ENCODE assay signal across 8 cellular contexts in genomic region chr3:14461748-14462324, GRCh38. TPM values are rescaled to one million over a fixed set of nuclear protein-coding genes. Genes with fewer than 3 reads are reported as not detected.
DNase-seq lines count a peak whose midpoint lies in the region; ATAC-seq, FAIRE-seq and TF ChIP-seq lines count a peak whose summit lies in the region.

No MANE protein-coding gene starts in this region.

- no peaks in the 10 kb centered on the region for H4K20me1 ChIP-seq in keratinocyte (ENCODE audit: control insufficient read depth, extremely low read depth, insufficient read depth, low read length)

- no peak overlapping the region for H3K4me2 ChIP-seq in keratinocyte (ENCODE audit: control insufficient read depth, extremely low read depth, insufficient read depth, low read depth, low read length)

- peaks cover 12% of the 10 kb centered on the region for H3K4me1 Mint-ChIP-seq in MCF 10A (ENCODE audit: insufficient read depth, unreplicated experiment)
- H3K4me1 Mint-ChIP-seq in stimulated activated naive B cell treated with anti-CD40 and anti-IgM and Interleukin-4, amounts not matched to agents 10 μg/mL and 1 μg/mL and 100 μg/mL, for 72 hours = peaks cover 18 to 24% of the 10 kb centered on the region in 2 donors

- H3K4me1 ChIP-seq in SJCRH30 = peaks cover 5% of the 10 kb centered on the region; the same call in 1 of the 2 replicates
- no peaks in the 10 kb centered on the region for H3K4me1 ChIP-seq in keratinocyte (ENCODE audit: control insufficient read depth, extremely low read depth, insufficient read depth, low read length)

- no peak overlapping the region for H3K4me3 Mint-ChIP-seq in MCF 10A (ENCODE audit: unreplicated experiment)
- no peak overlapping the region for H3K4me3 Mint-ChIP-seq in stimulated activated naive B cell treated with anti-CD40 and anti-IgM and Interleukin-4, amounts not matched to agents 10 μg/mL and 1 μg/mL and 100 μg/mL, for 72 hours

- CTCF ChIA-PET in MCF 10A (lab: Yijun Ruan, JAX) = interaction anchor here (0.6 to 6.9 kb wide), 24 partner anchors 10 to 579 kb away, joined by 3 to 138 read pairs (median 3); no protein-coding TSS in a partner anchor

- no peak overlapping the region for H2AFZ ChIP-seq in keratinocyte (ENCODE audit: control insufficient read depth, low read length)

- H3K4me3 ChIP-seq in HFF-Myc (replicated peaks; ENCODE audit: low read depth, low read length) (no peak overlapping the region), SJCRH30 (no peak overlapping the region), keratinocyte (ENCODE audit: control insufficient read depth in 2 of 3, extremely low read depth in 1 of 3, insufficient read depth in 2 of 3, low read depth in 1 of 3, low read length in 3 of 3) (no peak overlapping the region)

- ATAC-seq in stimulated activated naive B cell treated with anti-CD40 and anti-IgM and Interleukin-4, amounts not matched to agents 10 μg/mL and 1 μg/mL and 100 μg/mL, for 72 hours (replicated peaks) = peak; percentile 68 to 75
- ATAC-seq in GM19035 (IDR thresholded peaks at IDR 0.05; ENCODE audit: unreplicated experiment) = no peak

- TF ChIP-seq CTCF in HFF-Myc (IDR thresholded peaks at IDR 0.05; ENCODE audit: low read depth, low read length, missing control alignments) = peak; percentile 62
- peak; percentile 89 for TF ChIP-seq CTCF in MCF 10A (IDR thresholded peaks at IDR 0.05; ENCODE audit: unreplicated experiment)
- TF ChIP-seq CTCF in keratinocyte (optimal IDR thresholded peaks at IDR 0.05 in 1 of 3, IDR thresholded peaks at IDR 0.05 in 1 of 3, conservative IDR thresholded peaks at IDR 0.05 in 1 of 3; ENCODE audit: extremely low read depth in 1 of 3, insufficient read depth in 2 of 3, low read length in 3 of 3) = peak; percentile 75 to 93 (median 84)

- H3K36me3 ChIP-seq in SJCRH30 (no peaks in the 10 kb centered on the region), keratinocyte (ENCODE audit: control insufficient read depth in 2 of 2, extremely low read depth in 1 of 2, insufficient read depth in 2 of 2, low read length in 2 of 2) (peaks cover 4% of the 10 kb centered on the region in 2 experiments)

- no peaks in the 10 kb centered on the region for H3K9me1 ChIP-seq in keratinocyte (ENCODE audit: control insufficient read depth, extremely low read depth, insufficient read depth, low read length)

- H3K27ac ChIP-seq in SJCRH30 (no peak overlapping the region), keratinocyte (ENCODE audit: control insufficient read depth, insufficient read depth, low read length) (no peak overlapping the region)

- H3K9ac ChIP-seq in keratinocyte (ENCODE audit: control insufficient read depth, extremely low read depth, insufficient read depth, low read length) = no peak overlapping the region

- POLR2A ChIA-PET in MCF 10A (lab: Yijun Ruan, JAX) = interaction anchor here (1.5 kb wide), 1 partner anchor 258 kb away, joined by 4 read pairs; no protein-coding TSS in a partner anchor

- no peak for FAIRE-seq in keratinocyte (lab: Jason Lieb, UNC)

- DNase-seq in EH (ENCODE audit: low read depth) = peak; percentile 64
- DNase-seq in HFF-Myc (ENCODE audit: extremely low read depth, low read depth) = no peak
- DNase-seq in SJCRH30 = peak; percentile 77 to 79
- peak; percentile 61 for DNase-seq in MCF 10A (ENCODE audit: unreplicated experiment)
- no peak for DNase-seq in keratinocyte (ENCODE audit: low read depth, low spot score)
- peak; percentile 7 for DNase-seq in stimulated activated naive B cell treated with anti-CD40 and anti-IgM and Interleukin-4, amounts not matched to agents 10 μg/mL and 1 μg/mL and 100 μg/mL, for 72 hours
- DNase-seq in mucosa of gallbladder (ENCODE audit: low spot score) = no peak

- no TSS peak for BruUV-seq in MCF 10A (replicated peaks; lab: Mats Ljungman, UMichigan)

- H3K27me3 Mint-ChIP-seq in MCF 10A (ENCODE audit: insufficient read depth, unreplicated experiment) = no peaks in the 10 kb centered on the region
- H3K27me3 Mint-ChIP-seq in stimulated activated naive B cell treated with anti-CD40 and anti-IgM and Interleukin-4, amounts not matched to agents 10 μg/mL and 1 μg/mL and 100 μg/mL, for 72 hours = no peaks in the 10 kb centered on the region

- no peaks in the 10 kb centered on the region for H3K79me2 ChIP-seq in keratinocyte (ENCODE audit: control insufficient read depth, insufficient read depth, low read length)

- H3K9me3 Mint-ChIP-seq in MCF 10A (ENCODE audit: unreplicated experiment) = no peaks in the 10 kb centered on the region
- H3K9me3 Mint-ChIP-seq in stimulated activated naive B cell treated with anti-CD40 and anti-IgM and Interleukin-4, amounts not matched to agents 10 μg/mL and 1 μg/mL and 100 μg/mL, for 72 hours = no peaks in the 10 kb centered on the region

- H3K9me3 ChIP-seq in SJCRH30 (replicated peaks) (no peaks in the 10 kb centered on the region), keratinocyte (ENCODE audit: control insufficient read depth, low read depth, low read length) (no peaks in the 10 kb centered on the region)

- H3K27me3 ChIP-seq in SJCRH30 (no peaks in the 10 kb centered on the region), keratinocyte (ENCODE audit: control insufficient read depth, extremely low read depth, insufficient read depth, low read length) (no peaks in the 10 kb centered on the region)

- intact Hi-C loops in MCF 10A (cut with micrococcal nuclease) = loop anchor here (1.0 kb wide), 4 partner anchors 60 to 566 kb away; partner anchors contain the start of gene SLC6A6

- dilution Hi-C loops in keratinocyte (cut with MboI; ENCODE audit: extremely low pct_ligation_motif_present, low sequenced_read_pairs) = no loop called here

- peaks cover 18% of the 10 kb centered on the region for H3K36me3 Mint-ChIP-seq in MCF 10A (ENCODE audit: insufficient read depth, unreplicated experiment)
- H3K36me3 Mint-ChIP-seq in stimulated activated naive B cell treated with anti-CD40 and anti-IgM and Interleukin-4, amounts not matched to agents 10 μg/mL and 1 μg/mL and 100 μg/mL, for 72 hours = peaks cover 40 to 55% of the 10 kb centered on the region in 2 donors

- H3K27ac Mint-ChIP-seq in MCF 10A (ENCODE audit: low read depth, unreplicated experiment) = no peak overlapping the region
- peak overlapping the region; percentile 76 for H3K27ac Mint-ChIP-seq in stimulated activated naive B cell treated with anti-CD40 and anti-IgM and Interleukin-4, amounts not matched to agents 10 μg/mL and 1 μg/mL and 100 μg/mL, for 72 hours

RNA-seq across cellular contexts. Expression of gene SLC6A6, which starts 59.4 kb away (rescaled TPM):
- total RNA-seq in SJCRH30 (2014; rRNA removed; shearing (Covaris generic)) = 10.5 and 10.9 TPM in 2 replicates
- total RNA-seq in MCF 10A (2022) (4.6 and 7.6 TPM in 2 replicates), mucosa of gallbladder (63.2 TPM)
- polyA plus RNA-seq in keratinocyte = 4.6 to 12.4 TPM (median 8.3 TPM) in 3 replicates
- 4.0 TPM for polyA plus RNA-seq in keratinocyte (2011; ENCODE audit: low read depth)
- 3.1 and 3.5 TPM in 2 replicates for polyA plus RNA-seq in keratinocyte (2011; cell fraction: cytosol; rRNA removed)
- polyA plus RNA-seq in keratinocyte (2011; cell fraction: nucleus; rRNA removed) = 18.1 and 18.8 TPM in 2 replicates
- polyA plus RNA-seq in keratinocyte (2012; ENCODE audit: low replicate concordance) = 7.3 and 9.0 TPM in 2 replicates
- 9.9 to 24.3 TPM (median 16.6 TPM) in 3 replicates for polyA minus RNA-seq in keratinocyte
- 7.5 TPM for polyA minus RNA-seq in keratinocyte (2011; cell fraction: cytosol; rRNA and poly(A)+ RNA removed)
- 14.5 and 19.1 TPM in 2 replicates for polyA minus RNA-seq in keratinocyte (2011; cell fraction: nucleus; rRNA and poly(A)+ RNA removed)

Comparison
In these comparisons a context has a peak if more than half of its experiments do, and no peak if none do; other contexts are left out.
1. DNase-seq: peak in EH (single experiment), SJCRH30 (2 of 2), MCF 10A (single experiment) and stimulated activated naive B cell treated with anti-CD40 and anti-IgM and Interleukin-4, amounts not matched to agents 10 μg/mL and 1 μg/mL and 100 μg/mL, for 72 hours (single experiment); none in HFF-Myc (single experiment), keratinocyte (single experiment) and mucosa of gallbladder (single experiment).
2. Peak in every context shown above with its lines, with median percentiles within 50 percentile points of each other: CTCF ChIP-seq.